ENCODE assay signal across 25 cellular contexts in genomic region chr11:255176-255575, GRCh38. TPM values are rescaled to one million over a fixed set of nuclear protein-coding genes. Genes with fewer than 3 reads are reported as not detected.
DNase-seq lines count a peak whose midpoint lies in the region; FAIRE-seq and TF ChIP-seq lines count a peak whose summit lies in the region.
"Had no signal": no experiment of that assay in that cellular context is flagged by ENCODE, and none has a peak within 500 bp of the region (broad histone marks: within the 10 kb centered on the region; RNA-seq: fewer than 3 reads in every experiment).

No MANE protein-coding gene starts in this region.

- H3K4me3 Mint-ChIP-seq in Calu3 (ENCODE audit: low read depth, unreplicated experiment) = no peak overlapping the region
- H3K4me3 Mint-ChIP-seq in T-helper 2 cell treated with Interferon-gamma antibody and Interleukin-4, amounts not matched to agents 5 μg/mL and 100 μg/mL, for 36 hours = no peak overlapping the region
- H3K4me3 Mint-ChIP-seq: CD4-positive, CD25-positive, alpha-beta regulatory T cell; H9 had no signal

- no peak overlapping the region for H2AFZ ChIP-seq in GM23248

- H3K27ac Mint-ChIP-seq in Calu3 (ENCODE audit: unreplicated experiment) = no peak overlapping the region
- H3K27ac Mint-ChIP-seq in T-helper 2 cell treated with Interferon-gamma antibody and Interleukin-4, amounts not matched to agents 5 μg/mL and 100 μg/mL, for 36 hours = no peak overlapping the region
- H3K27ac Mint-ChIP-seq: H9 had no signal

- TSS peak; percentile 15 for BruUV-seq in Calu3 (replicated peaks; lab: Mats Ljungman, UMichigan)

- WGBS in GM23248 (ENCODE audit: low coverage in 1 of 2, low lambda C conversion rate in 2 of 2, missing lambda C conversion rate in 2 of 2), 2 experiments = 55 to 61% methylated on average over 3 of the region's 3 CpGs

- H3K27me3 Mint-ChIP-seq in Calu3 (ENCODE audit: unreplicated experiment) = peaks cover 42% of the 10 kb centered on the region
- H3K27me3 Mint-ChIP-seq in T-helper 2 cell treated with Interferon-gamma antibody and Interleukin-4, amounts not matched to agents 5 μg/mL and 100 μg/mL, for 36 hours (ENCODE audit: low read depth) = peaks cover 7% of the 10 kb centered on the region

- no peak overlapping the region for H3K9ac ChIP-seq in GM23248
- H3K9ac ChIP-seq: KMS-11 had no signal

- H3K27ac ChIP-seq in GM23248 = no peak overlapping the region
- H3K27ac ChIP-seq: A549, KMS-11 had no signal

- no peak for FAIRE-seq in GM12891 (lab: Jason Lieb, UNC)
- FAIRE-seq: A549 had no signal

- CTCF ChIA-PET in Calu3 (lab: Charles Lee) = interaction anchor here (0.5 kb wide), 1 partner anchor 101 kb away, joined by 4 read pairs; no protein-coding TSS in a partner anchor

- intact Hi-C loops in Calu3 (cut with micrococcal nuclease; ENCODE audit: unreplicated experiment) = no loop called here

- peaks cover 11% of the 10 kb centered on the region; the same call in 1 of the 2 replicates for H3K36me3 ChIP-seq in GM23248 (ENCODE audit: low read depth)

- DNase-seq in Calu3 (no peak), GM23248 (peak; percentile 28), amniotic epithelial cell (ENCODE audit: low read depth) (peak; percentile 76), fibroblast of the aortic adventitia (ENCODE audit: low read depth) (peak; percentile 45), GM12891 (ENCODE audit: insufficient read length, low spot score) (no peak), NCI-H2196 treated with DMSO at 0.1 percent for 48 hours (lab: John Stamatoyannopoulos, UW; ENCODE audit: unreplicated experiment) (no peak), anterior cingulate cortex (lab: John Stamatoyannopoulos, UW) (no peak)
- DNase-seq in T-helper 2 cell treated with Interferon-gamma antibody and Interleukin-4, amounts not matched to agents 5 μg/mL and 100 μg/mL, for 36 hours (ENCODE audit: low spot score) = no peak
- DNase-seq: CD4-positive, CD25-positive, alpha-beta regulatory T cell; DMS 273 treated with DMSO at 0.1 percent for 48 hours; DMS79 treated with DMSO at 0.1 percent for 48 hours; GDM1; H9; NCI-H1694 treated with DMSO at 0.1 percent for 48 hours; NCI-H2081 treated with DMSO at 0.1 percent for 48 hours; NCI-H2171 treated with DMSO at 0.1 percent for 48 hours; NCI-H446; NCI-H526; PC-3; Right ventricle myocardium superior had no signal

- peaks cover 13% of the 10 kb centered on the region; the same call in 1 of the 2 replicates for H3F3A ChIP-seq in GM23248 (ENCODE audit: insufficient read depth)

- H3K4me3 ChIP-seq in GM23248 = no peak overlapping the region
- H3K4me3 ChIP-seq in fibroblast of the aortic adventitia (ENCODE audit: low read depth, low read length) = no peak overlapping the region
- H3K4me3 ChIP-seq: A549 had no signal

- no peaks in the 10 kb centered on the region for H3K4me1 ChIP-seq in GM23248 (ENCODE audit: insufficient read depth)
- H3K4me1 ChIP-seq: A549 had no signal

- no peaks in the 10 kb centered on the region for H3K79me2 ChIP-seq in GM23248 (ENCODE audit: insufficient read depth)

- in situ Hi-C loops in GM23248 (cut with MboI) = no loop called here

- no peaks in the 10 kb centered on the region for H3K27me3 ChIP-seq in GM23248 (replicated peaks; ENCODE audit: insufficient read depth)

- H4K20me1 ChIP-seq in GM23248 (ENCODE audit: insufficient read depth) = no peaks in the 10 kb centered on the region

- H3K9me2 ChIP-seq in GM23248 (ENCODE audit: insufficient read depth) = no peaks in the 10 kb centered on the region

- no peak overlapping the region for H3K4me2 ChIP-seq in GM23248 (ENCODE audit: unreplicated experiment)
- H3K4me2 ChIP-seq: A549, KMS-11 had no signal

- H3K9me3 ChIP-seq in GM23248 (ENCODE audit: low read depth) = no peaks in the 10 kb centered on the region
- H3K9me3 ChIP-seq: A549 had no signal

- H3K36me3 Mint-ChIP-seq in Calu3 (ENCODE audit: insufficient read depth, unreplicated experiment) = peaks cover 31% of the 10 kb centered on the region
- peaks cover 31% of the 10 kb centered on the region for H3K36me3 Mint-ChIP-seq in T-helper 2 cell treated with Interferon-gamma antibody and Interleukin-4, amounts not matched to agents 5 μg/mL and 100 μg/mL, for 36 hours (ENCODE audit: low read depth)

- H3K9me3 Mint-ChIP-seq in Calu3 (ENCODE audit: low read depth, unreplicated experiment) = no peaks in the 10 kb centered on the region
- H3K9me3 Mint-ChIP-seq in T-helper 2 cell treated with Interferon-gamma antibody and Interleukin-4, amounts not matched to agents 5 μg/mL and 100 μg/mL, for 36 hours = no peaks in the 10 kb centered on the region
- H3K9me3 Mint-ChIP-seq: CD4-positive, CD25-positive, alpha-beta regulatory T cell; H9 had no signal

- no peak for TF ChIP-seq POLR2A in GM12891 (IDR thresholded peaks at IDR 0.05; ENCODE audit: low read depth, low read length)

- no peaks in the 10 kb centered on the region for H3K4me1 Mint-ChIP-seq in Calu3 (ENCODE audit: low read depth, unreplicated experiment)
- peaks cover 10% of the 10 kb centered on the region for H3K4me1 Mint-ChIP-seq in T-helper 2 cell treated with Interferon-gamma antibody and Interleukin-4, amounts not matched to agents 5 μg/mL and 100 μg/mL, for 36 hours (ENCODE audit: low read depth)

- no peak for TF ChIP-seq CTCF in Calu3 (IDR thresholded peaks at IDR 0.05; ENCODE audit: unreplicated experiment)
- TF ChIP-seq CTCF in fibroblast of the aortic adventitia (IDR thresholded peaks at IDR 0.05; ENCODE audit: insufficient read depth, low read length) = no peak

TF ChIP-seq in GM12891, 5 proteins besides CTCF, POLR2A, EP300 and RAD21:
- TF ChIP-seq SPI1 (IDR thresholded peaks at IDR 0.05; ENCODE audit: low read depth, low read length) (no peak), POLR2AphosphoS5 (IDR thresholded peaks at IDR 0.05; ENCODE audit: low read depth, low read length) (no peak)

RNA-seq across cellular contexts. Expression of gene PSMD13, which starts 18.4 kb away (rescaled TPM):
- 165 and 172 TPM in 2 replicates for total RNA-seq in Calu3 (2022)
- 127 and 145 TPM in 2 replicates for total RNA-seq in GM23248 (2014; rRNA removed; shearing (Covaris generic))
- 188 and 193 TPM in 2 replicates for polyA plus RNA-seq in GM23248 (2016; fragmentation: Nextera tagmentation; extraction: Ambion mirVana)
- total RNA-seq in fibroblast of the aortic adventitia (ENCODE audit: low replicate concordance) = 96.9 and 121 TPM in 2 replicates
- 125 TPM for polyA plus RNA-seq in GM12891 (2012; ENCODE audit: low read depth, missing spikeins)

RNA-seq across cellular contexts. Expression of gene SIRT3, which starts 19.0 kb away (rescaled TPM):
- total RNA-seq in Calu3 (2022) (19.2 and 19.7 TPM in 2 replicates), fibroblast of the aortic adventitia (ENCODE audit: low replicate concordance) (4.2 and 8.2 TPM in 2 replicates)
- 10.5 and 15.5 TPM in 2 replicates for total RNA-seq in GM23248 (2014; rRNA removed; shearing (Covaris generic))
- 12.3 and 14.9 TPM in 2 replicates for polyA plus RNA-seq in GM23248 (2016; fragmentation: Nextera tagmentation; extraction: Ambion mirVana)
- polyA plus RNA-seq in GM12891 (2012; ENCODE audit: low read depth, missing spikeins) = 17.3 TPM

RNA-seq across cellular contexts. Expression of gene NLRP6, which starts 23.0 kb away (rescaled TPM):
- not detected in 2 replicates for total RNA-seq in Calu3 (2022)
- total RNA-seq in GM23248 (2014; rRNA removed; shearing (Covaris generic)) = not detected in 2 replicates
- not detected in 2 replicates for polyA plus RNA-seq in GM23248 (2016; fragmentation: Nextera tagmentation; extraction: Ambion mirVana)
- total RNA-seq in fibroblast of the aortic adventitia (ENCODE audit: low replicate concordance) = not detected in 2 replicates
- polyA plus RNA-seq in GM12891 (2012; ENCODE audit: low read depth, missing spikeins) = 0.04 TPM
- total RNA-seq: H9, PC-3, RPMI7951 had no signal
- polyA plus RNA-seq: BJ had no signal

RNA-seq across cellular contexts. Expression of gene PGGHG, which starts 33.8 kb away (rescaled TPM):
- total RNA-seq in Calu3 (2022) (9.5 and 13.5 TPM in 2 replicates), fibroblast of the aortic adventitia (ENCODE audit: low replicate concordance) (5.3 and 6.9 TPM in 2 replicates)
- total RNA-seq in GM23248 (2014; rRNA removed; shearing (Covaris generic)) = 14.2 and 23.1 TPM in 2 replicates
- polyA plus RNA-seq in GM23248 (2016; fragmentation: Nextera tagmentation; extraction: Ambion mirVana) = 4.4 and 4.6 TPM in 2 replicates
- 19.3 TPM for polyA plus RNA-seq in GM12891 (2012; ENCODE audit: low read depth, missing spikeins)

RNA-seq across cellular contexts. Expression of gene IFITM5, which starts 44.1 kb away (rescaled TPM):
- total RNA-seq in Calu3 (2022) (not detected in 2 replicates), fibroblast of the aortic adventitia (ENCODE audit: low replicate concordance) (not detected in 2 replicates)
- not detected in 2 replicates for total RNA-seq in GM23248 (2014; rRNA removed; shearing (Covaris generic))
- not detected in 2 replicates for polyA plus RNA-seq in GM23248 (2016; fragmentation: Nextera tagmentation; extraction: Ambion mirVana)
- not detected for polyA plus RNA-seq in GM12891 (2012; ENCODE audit: low read depth, missing spikeins)
- total RNA-seq: CD4-positive, CD25-positive, alpha-beta regulatory T cell; H9; PC-3; Right ventricle myocardium superior; RPMI7951; SK-MEL-5 had no signal
- polyA plus RNA-seq: A549; BJ; CD4-positive, CD25-positive, alpha-beta regulatory T cell had no signal

Comparison
In these comparisons a context has a peak if more than half of its experiments do, and no peak if none do; other contexts are left out.
1. DNase-seq: peak in GM23248 (single experiment), amniotic epithelial cell (single experiment) and fibroblast of the aortic adventitia (single experiment); none in Calu3 (single experiment), GM12891 (single experiment), T-helper 2 cell treated with Interferon-gamma antibody and Interleukin-4, amounts not matched to agents 5 μg/mL and 100 μg/mL, for 36 hours (single experiment), NCI-H2196 treated with DMSO at 0.1 percent for 48 hours (single experiment) and anterior cingulate cortex (0 of 58).